In genomic region chr10:88849224-88849623, GRCh38 we compare ENCODE assay signal across 17 cellular contexts. TPM values are rescaled to one million over a fixed set of nuclear protein-coding genes. Genes with fewer than 3 reads are reported as not detected.
DNase-seq lines count a peak whose midpoint lies in the region; ATAC-seq and TF ChIP-seq lines count a peak whose summit lies in the region.
"Had no signal": no experiment of that assay in that cellular context is flagged by ENCODE, and none has a peak within 500 bp of the region (broad histone marks: within the 10 kb centered on the region; RNA-seq: fewer than 3 reads in every experiment).

No MANE protein-coding gene starts in this region.

- no peak for TF ChIP-seq POLR2A in esophagus squamous epithelium (IDR thresholded peaks at IDR 0.05)

- intact Hi-C loops in esophagus squamous epithelium (cut with DNase I): no loop called here

- no peaks in the 10 kb centered on the region for H3K9me3 ChIP-seq in RWPE2 (ENCODE audit: severe bottlenecking)
- H3K9me3 ChIP-seq in esophagus squamous epithelium: no peaks in the 10 kb centered on the region

- no peaks in the 10 kb centered on the region for H3K36me3 Mint-ChIP-seq in activated T-cell treated with anti-CD3 and anti-CD28 coated beads, Interleukin-2, amount 50 U/mL, for 72 hours (ENCODE audit: insufficient read depth in 2 of 2)

- H3K27me3 Mint-ChIP-seq in activated T-cell treated with anti-CD3 and anti-CD28 coated beads, Interleukin-2, amount 50 U/mL, for 72 hours (ENCODE audit: low read depth): peaks cover 29% of the 10 kb centered on the region
- H3K27me3 Mint-ChIP-seq in stimulated activated naive CD8-positive, alpha-beta T cell treated with anti-CD3 and anti-CD28 coated beads, Interleukin-15, amount 100 ng/mL, for 72 hours: peaks cover 14% of the 10 kb centered on the region
- H3K27me3 Mint-ChIP-seq: B cell had no signal

- H3K36me3 ChIP-seq in RWPE2 (ENCODE audit: low read depth) (no peaks in the 10 kb centered on the region), esophagus squamous epithelium (no peaks in the 10 kb centered on the region)

- H3K27ac Mint-ChIP-seq in activated T-cell treated with anti-CD3 and anti-CD28 coated beads, Interleukin-2, amount 50 U/mL, for 72 hours: peak overlapping the region; percentile 99
- H3K27ac Mint-ChIP-seq in stimulated activated naive CD8-positive, alpha-beta T cell treated with anti-CD3 and anti-CD28 coated beads, Interleukin-15, amount 100 ng/mL, for 72 hours: peak overlapping the region in 1 of 2 donors; percentile 81
- H3K27ac Mint-ChIP-seq: B cell had no signal

- DNase-seq in activated T-cell treated with anti-CD3 and anti-CD28 coated beads, Interleukin-2, amount 50 U/mL, for 72 hours: no peak
- DNase-seq in activated T-cell treated with anti-CD3 and anti-CD28 coated beads, Interleukin-2, amount 50 U/mL, for 1 hour: no peak
- DNase-seq in RWPE2 (ENCODE audit: low spot score) (no peak), esophagus squamous epithelium (lab: John Stamatoyannopoulos, UW) (no peak), NCI-H2081 (lab: John Stamatoyannopoulos, UW) (no peak), Ammon's horn (ENCODE audit: low spot score) (no peak)
- DNase-seq in stimulated activated naive CD8-positive, alpha-beta T cell treated with anti-CD3 and anti-CD28 coated beads, Interleukin-15, amount 100 ng/mL, for 72 hours: no peak
- DNase-seq in stimulated activated CD4-positive, alpha-beta T cell treated with anti-CD3 and anti-CD28 coated beads, Interleukin-4, amount 100 ng/mL, for 24 hours: no peak
- DNase-seq: activated CD4-positive, alpha-beta T cell treated with anti-CD3 and anti-CD28 coated beads for 1 hour; head of caudate nucleus; NCI-H1694; nucleus accumbens; stimulated activated CD8-positive, alpha-beta memory T cell treated with anti-CD3 and anti-CD28 coated beads, Interleukin-4, amount 100 ng/mL, for 48 hours had no signal

- H3K27me3 ChIP-seq in RWPE2 (ENCODE audit: insufficient read depth, poor library complexity, severe bottlenecking) (no peaks in the 10 kb centered on the region), esophagus squamous epithelium (no peaks in the 10 kb centered on the region)

- ATAC-seq in activated T-cell treated with anti-CD3 and anti-CD28 coated beads, Interleukin-2, amount 50 U/mL, for 72 hours (replicated peaks in 1 of 2): peak; percentile 87 to 89
- ATAC-seq in RWPE2 (ENCODE audit: low read depth): no peak
- peak; percentile 91 for ATAC-seq in stimulated activated naive CD8-positive, alpha-beta T cell treated with anti-CD3 and anti-CD28 coated beads, Interleukin-15, amount 100 ng/mL, for 72 hours
- ATAC-seq: HepG2 had no signal

- peak overlapping the region; percentile 56 to 92 for H3K4me3 Mint-ChIP-seq in activated T-cell treated with anti-CD3 and anti-CD28 coated beads, Interleukin-2, amount 50 U/mL, for 72 hours
- peak overlapping the region; percentile 32 to 60 for H3K4me3 Mint-ChIP-seq in stimulated activated naive CD8-positive, alpha-beta T cell treated with anti-CD3 and anti-CD28 coated beads, Interleukin-15, amount 100 ng/mL, for 72 hours
- H3K4me3 Mint-ChIP-seq: B cell had no signal

- 60 to 80% methylated on average over 1 of the region's 1 CpG for WGBS in esophagus squamous epithelium, 2 donors

- H3K4me1 ChIP-seq in RWPE2 (ENCODE audit: insufficient read depth, poor library complexity, severe bottlenecking) (peaks cover 40% of the 10 kb centered on the region), esophagus squamous epithelium (peaks cover 0 to 57% (median 3%) of the 10 kb centered on the region in 3 donors)

- H3K9me3 Mint-ChIP-seq in activated T-cell treated with anti-CD3 and anti-CD28 coated beads, Interleukin-2, amount 50 U/mL, for 72 hours: no peaks in the 10 kb centered on the region
- no peaks in the 10 kb centered on the region for H3K9me3 Mint-ChIP-seq in stimulated activated naive CD8-positive, alpha-beta T cell treated with anti-CD3 and anti-CD28 coated beads, Interleukin-15, amount 100 ng/mL, for 72 hours

- no peak overlapping the region for H3K4me3 ChIP-seq in RWPE2 (ENCODE audit: severe bottlenecking)
- no peak overlapping the region for H3K4me3 ChIP-seq in esophagus squamous epithelium
- H3K4me3 ChIP-seq: lung had no signal

- no peak for TF ChIP-seq CTCF in RWPE2 (IDR thresholded peaks at IDR 0.05; ENCODE audit: poor library complexity, severe bottlenecking)
- no peak for TF ChIP-seq CTCF in esophagus squamous epithelium (IDR thresholded peaks at IDR 0.05)

- peak overlapping the region; percentile 60 for H3K27ac ChIP-seq in RWPE2 (ENCODE audit: poor library complexity, severe bottlenecking)
- peak overlapping the region in 3 of 4 donors; percentile 47 to 89 (median 80) for H3K27ac ChIP-seq in esophagus squamous epithelium

- H3K4me1 Mint-ChIP-seq in activated T-cell treated with anti-CD3 and anti-CD28 coated beads, Interleukin-2, amount 50 U/mL, for 72 hours (ENCODE audit: low read depth): peaks cover 38% of the 10 kb centered on the region
- peaks cover 27% of the 10 kb centered on the region for H3K4me1 Mint-ChIP-seq in stimulated activated naive CD8-positive, alpha-beta T cell treated with anti-CD3 and anti-CD28 coated beads, Interleukin-15, amount 100 ng/mL, for 72 hours
- H3K4me1 Mint-ChIP-seq: B cell had no signal

RNA-seq across cellular contexts. Expression of gene ANKRD22, which starts 2.4 kb away (rescaled TPM):
- under 1 TPM; 0.24 to 0.65 TPM for total RNA-seq in activated T-cell treated with anti-CD3 and anti-CD28 coated beads, Interleukin-2, amount 50 U/mL, for 72 hours
- 10 to 100 TPM; 26.3 to 43.5 (median 31.5) TPM for total RNA-seq in esophagus squamous epithelium
- total RNA-seq: B cell, Daoy, HepG2 had no signal

RNA-seq across cellular contexts. Expression of gene STAMBPL1, which starts 30.8 kb away (rescaled TPM):
- total RNA-seq in activated T-cell treated with anti-CD3 and anti-CD28 coated beads, Interleukin-2, amount 50 U/mL, for 72 hours: 10 to 100 TPM; 28.2 to 39.9 TPM
- 10 to 100 TPM in 2 of 4 donors, 1 to 10 TPM in 2; 3.5 to 21.0 (median 7.6) TPM for total RNA-seq in esophagus squamous epithelium

RNA-seq across cellular contexts. Expression of gene LIPM, which starts 46.7 kb away (rescaled TPM):
- not detected for total RNA-seq in activated T-cell treated with anti-CD3 and anti-CD28 coated beads, Interleukin-2, amount 50 U/mL, for 72 hours
- total RNA-seq in esophagus squamous epithelium: not detected
- total RNA-seq: B cell, Daoy, HepG2, lung had no signal

Comparison
In these comparisons a context has a peak if more than half of its experiments do, and no peak if none do; other contexts are left out.
1. RNA of gene ANKRD22, which starts 2.4 kb away (total RNA-seq): 26.3 to 43.5 TPM in esophagus squamous epithelium; 0.24 to 0.65 TPM in activated T-cell treated with anti-CD3 and anti-CD28 coated beads, Interleukin-2, amount 50 U/mL, for 72 hours; every median in the first group is over 10 times any median in the second.